In genomic region chr6:1336246-1336843, GRCh38 we compare ENCODE assay signal across 12 cellular contexts. TPM values are rescaled to one million over a fixed set of nuclear protein-coding genes. Genes with fewer than 3 reads are reported as not detected.
DNase-seq lines count a peak whose midpoint lies in the region; ATAC-seq, FAIRE-seq and TF ChIP-seq lines count a peak whose summit lies in the region.
"Had no signal": no experiment of that assay in that cellular context is flagged by ENCODE, and none has a peak within 500 bp of the region (broad histone marks: within the 10 kb centered on the region; RNA-seq: fewer than 3 reads in every experiment).

No MANE protein-coding gene starts in this region.

- 6% methylated on average over 5 of the region's 5 CpGs for WGBS in SK-N-SH (ENCODE audit: low lambda C conversion rate)
- WGBS in thyroid gland, 2 donors: 93 to 95% methylated on average over 5 of the region's 5 CpGs

- TF ChIP-seq CTCF in SK-N-SH (IDR thresholded peaks at IDR 0.05): peak; percentile 25; the same call in 1 of the 2 replicates
- peak in 4 of 6 experiments; percentile 43 to 77 (median 70) for TF ChIP-seq CTCF in thyroid gland (IDR thresholded peaks at IDR 0.05)

- no peaks in the 10 kb centered on the region for H3K4me1 ChIP-seq in SK-N-SH (ENCODE audit: control insufficient read depth in 1 of 2, insufficient read depth in 2 of 2, low read depth in 1 of 2, low read length in 1 of 2)
- peaks cover 13 to 16% of the 10 kb centered on the region in 2 donors for H3K4me1 ChIP-seq in thyroid gland

- no peaks in the 10 kb centered on the region for H4K20me1 ChIP-seq in SK-N-SH (ENCODE audit: insufficient read depth)

- H3K27me3 ChIP-seq in SK-N-SH (ENCODE audit: insufficient read depth) (peaks cover 15% of the 10 kb centered on the region), thyroid gland (no peaks in the 10 kb centered on the region)

- H3K79me2 ChIP-seq in SK-N-SH (ENCODE audit: insufficient read depth): no peaks in the 10 kb centered on the region

- no peaks in the 10 kb centered on the region for H3K9me3 ChIP-seq in SK-N-SH
- no peaks in the 10 kb centered on the region for H3K9me3 ChIP-seq in thyroid gland

- H2AFZ ChIP-seq in SK-N-SH (ENCODE audit: low read depth): no peak overlapping the region

- no peak for DNase-seq in SK-N-SH
- DNase-seq in RCC 7860 (ENCODE audit: low spot score): peak; percentile 27
- DNase-seq in glomerular visceral epithelial cell (ENCODE audit: extremely low spot score): peak; percentile 46
- DNase-seq in thyroid gland: peak; percentile 56 to 64
- no peak for DNase-seq in NCI-H1694 treated with DMSO at 0.1 percent for 48 hours (lab: John Stamatoyannopoulos, UW)
- no peak for DNase-seq in RKO (ENCODE audit: low spot score)
- DNase-seq in NCI-H510A treated with DMSO at 0.1 percent for 48 hours (lab: John Stamatoyannopoulos, UW): no peak

- TF ChIP-seq EP300 in SK-N-SH (IDR thresholded peaks at IDR 0.05; ENCODE audit: borderline replicate concordance in 1 of 2, low read depth in 1 of 2, low read length in 1 of 2): no peak

- no peaks in the 10 kb centered on the region for H3K36me3 ChIP-seq in SK-N-SH (replicated peaks in 1 of 2; ENCODE audit: control insufficient read depth in 1 of 2, insufficient read depth in 2 of 2, low read length in 1 of 2)
- no peaks in the 10 kb centered on the region for H3K36me3 ChIP-seq in thyroid gland

- H3K4me2 ChIP-seq in SK-N-SH: no peak overlapping the region

- TF ChIP-seq RAD21 in SK-N-SH (IDR thresholded peaks at IDR 0.05; ENCODE audit: low read length): no peak

- H3F3A ChIP-seq in SK-N-SH (replicated peaks; ENCODE audit: insufficient read depth): no peaks in the 10 kb centered on the region

- H3K4me3 ChIP-seq in SK-N-SH (ENCODE audit: low read depth in 2 of 2, low read length in 1 of 2) (no peak overlapping the region), thyroid gland (replicated peaks in 1 of 3) (no peak overlapping the region)
- H3K4me3 ChIP-seq: SK-N-MC had no signal

- POLR2A ChIA-PET in SK-N-SH (lab: Yijun Ruan, JAX): no interaction called here

- no peak for ATAC-seq in SK-N-SH treated with all-trans-retinoic acid at 6 μM for 48 hours

- no peak overlapping the region for H3K9ac ChIP-seq in SK-N-SH

- no peak overlapping the region for H3K27ac ChIP-seq in SK-N-SH (ENCODE audit: low read depth in 2 of 2, low read length in 1 of 2)
- H3K27ac ChIP-seq in thyroid gland: peak overlapping the region in 1 of 3 donors; percentile 47
- H3K27ac ChIP-seq: SK-N-MC had no signal

- no peaks in the 10 kb centered on the region for H3K9me2 ChIP-seq in SK-N-SH

- TF ChIP-seq POLR2A in thyroid gland (IDR thresholded peaks at IDR 0.05): no peak

- no peak for FAIRE-seq in RCC 7860 (lab: Jason Lieb, UNC)

- CTCF ChIA-PET in SK-N-SH (lab: Yijun Ruan, JAX): interaction anchor here (1.7 kb wide), 1 partner anchor 60 kb away, joined by 5 read pairs; no protein-coding TSS in a partner anchor

- intact Hi-C loops in thyroid gland (cut with DNase I): loop anchor here (5.0 kb wide), 1 partner anchor 539 kb away; no protein-coding TSS in a partner anchor

TF ChIP-seq in SK-N-SH, 30 proteins besides CTCF, POLR2A, EP300 and RAD21:
- TF ChIP-seq CHD2 (IDR thresholded peaks at IDR 0.05; ENCODE audit: low read length, partially characterized antibody): no peak
- no peak for TF ChIP-seq RXRA (IDR thresholded peaks at IDR 0.05; ENCODE audit: borderline replicate concordance, low read depth)
- no peak for TF ChIP-seq TEAD4 (IDR thresholded peaks at IDR 0.05; ENCODE audit: borderline replicate concordance, insufficient read depth)
- no peak for TF ChIP-seq GABPA (IDR thresholded peaks at IDR 0.05; ENCODE audit: low read depth)
- TF ChIP-seq FOXM1 (IDR thresholded peaks at IDR 0.05; ENCODE audit: low read depth): no peak

TF ChIP-seq in SK-N-SH treated with all-trans-retinoic acid at 6 μM for 48 hours, 23 proteins besides CTCF, POLR2A, EP300 and RAD21:
- no peak for TF ChIP-seq ZNF70 (CRISPR knock-in tag; IDR thresholded peaks at IDR 0.05)
- no peak for TF ChIP-seq ARNTL (CRISPR knock-in tag; IDR thresholded peaks at IDR 0.05; ENCODE audit: borderline replicate concordance, low read depth)
- no peak for TF ChIP-seq CSDC2 (CRISPR knock-in tag; IDR thresholded peaks at IDR 0.05)
- TF ChIP-seq TOX (CRISPR knock-in tag; IDR thresholded peaks at IDR 0.05; ENCODE audit: borderline replicate concordance): no peak
- no peak for TF ChIP-seq POU6F1 (CRISPR knock-in tag; IDR thresholded peaks at IDR 0.05; ENCODE audit: borderline replicate concordance, low read depth)
- no peak for TF ChIP-seq ZNF8 (CRISPR knock-in tag; IDR thresholded peaks at IDR 0.05)
- TF ChIP-seq ZNF565 (CRISPR knock-in tag; conservative IDR thresholded peaks at IDR 0.05; ENCODE audit: low read depth): no peak
- TF ChIP-seq ZFP30 (CRISPR knock-in tag; IDR thresholded peaks at IDR 0.05): no peak
- no peak for TF ChIP-seq PPARA (CRISPR knock-in tag; IDR thresholded peaks at IDR 0.05; ENCODE audit: borderline replicate concordance)

RNA-seq across cellular contexts. Expression of gene FOXQ1, which starts 24.4 kb away (rescaled TPM):
- not detected in 2 replicates for polyA plus RNA-seq in SK-N-SH (2012; rRNA removed)
- polyA plus RNA-seq in SK-N-SH (2012; cell fraction: cytosol; rRNA removed): not detected in 2 replicates
- not detected in 2 replicates for polyA plus RNA-seq in SK-N-SH (2012; cell fraction: nucleus; rRNA removed)
- total RNA-seq in thyroid gland: 1 to 10 TPM in 2 of 4 donors, under 1 TPM in 2; 0.45 to 5.5 (median 1.7) TPM
- total RNA-seq: activated T-helper 1 cell treated with anti-CD3 and anti-CD28 coated beads, Interleukin-12 subunit alpha, Interleukin-12 subunit beta, Interleukin-2, Interleukin-4 antibody, amounts not matched to agents 30 ng/mL and 10 ng/mL and 1 ng/mL, durations not matched to agents 14 hours and 24 hours and 36 hours; neural crest cell had no signal
- polyA plus RNA-seq: CD14-positive monocyte had no signal

RNA-seq across cellular contexts. Expression of gene FOXF2, which starts 53.0 kb away (rescaled TPM):
- not detected in 2 replicates for polyA plus RNA-seq in SK-N-SH (2012; rRNA removed)
- not detected in 2 replicates for polyA plus RNA-seq in SK-N-SH (2012; cell fraction: cytosol; rRNA removed)
- polyA plus RNA-seq in SK-N-SH (2012; cell fraction: nucleus; rRNA removed): not detected in 2 replicates
- total RNA-seq in thyroid gland: 1 to 10 TPM; 1.3 to 2.0 (median 1.7) TPM
- total RNA-seq: activated T-helper 1 cell treated with anti-CD3 and anti-CD28 coated beads, Interleukin-12 subunit alpha, Interleukin-12 subunit beta, Interleukin-2, Interleukin-4 antibody, amounts not matched to agents 30 ng/mL and 10 ng/mL and 1 ng/mL, durations not matched to agents 14 hours and 24 hours and 36 hours; neural crest cell had no signal
- polyA plus RNA-seq: CD14-positive monocyte had no signal

Comparison
In these comparisons a context has a peak if more than half of its experiments do, and no peak if none do; other contexts are left out.
1. DNase-seq: peak in RCC 7860 (single experiment), glomerular visceral epithelial cell (single experiment) and thyroid gland (2 of 2); none in SK-N-SH (single experiment), NCI-H1694 treated with DMSO at 0.1 percent for 48 hours (single experiment), RKO (single experiment) and NCI-H510A treated with DMSO at 0.1 percent for 48 hours (single experiment).